Comparison of ENCODE assay signal across 31 cellular contexts in the genomic region with DNA sequence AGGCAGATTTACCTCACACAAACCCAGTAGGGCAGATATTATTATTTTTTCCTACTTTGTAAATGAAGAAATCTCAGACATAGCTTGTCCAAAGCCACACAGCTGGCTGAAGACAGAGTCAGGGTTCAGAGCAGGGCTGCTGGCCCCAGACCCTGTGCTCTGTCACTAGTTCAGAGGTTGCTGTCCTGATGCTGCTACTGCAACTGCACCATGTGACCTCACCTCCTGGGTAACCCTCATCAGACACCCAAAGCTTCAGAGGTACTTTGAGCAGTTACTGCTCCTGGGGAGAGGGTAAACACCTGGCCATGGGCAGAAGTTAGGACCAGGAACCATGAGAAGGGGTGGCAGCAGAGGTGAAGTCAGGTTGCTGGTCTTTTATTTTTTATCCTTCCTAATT.
"Had no signal": no experiment of that assay in that cellular context is flagged by ENCODE, and none has a peak within 500 bp of the region (broad histone marks: within the 10 kb centered on the region; RNA-seq: fewer than 3 reads in every experiment).

No MANE protein-coding gene starts in this region.

- H3K4me3 ChIP-seq: neural progenitor cell, ovary, prostate gland, skin epidermis, smooth muscle cell, spleen, suprapubic skin, testis, tibial artery, transverse colon, upper lobe of right lung, uterus had no signal

- ATAC-seq: naive thymus-derived CD4-positive, alpha-beta T cell; natural killer cell; right cardiac atrium; sciatic nerve; stimulated activated memory B cell treated with anti-CD40 and anti-IgM and Interleukin-4, amounts not matched to agents 10 μg/mL and 1 μg/mL and 100 μg/mL, for 72 hours; stimulated activated naive CD8-positive, alpha-beta T cell treated with anti-CD3 and anti-CD28 coated beads, Interleukin-15, amount 100 ng/mL, for 72 hours; stimulated activated naive CD8-positive, alpha-beta T cell treated with anti-CD3 and anti-CD28 coated beads, Interleukin-15, Interleukin-2, amounts not matched to agents 100 U/mL and 50 U/mL, for 24 hours; upper lobe of right lung had no signal

- H2AFZ ChIP-seq: neural progenitor cell, parathyroid adenoma had no signal

- H3K9me3 Mint-ChIP-seq: natural killer cell; nephron; neural progenitor cell; stimulated activated memory B cell treated with anti-CD40 and anti-IgM and Interleukin-4, amounts not matched to agents 10 μg/mL and 1 μg/mL and 100 μg/mL, for 72 hours; stimulated activated naive CD8-positive, alpha-beta T cell treated with anti-CD3 and anti-CD28 coated beads, Interleukin-15, amount 100 ng/mL, for 72 hours; type B pancreatic cell had no signal

- DNase-seq: naive thymus-derived CD4-positive, alpha-beta T cell; natural killer cell; occipital lobe; ovary; posterior cingulate gyrus; right cardiac atrium; spleen; stimulated activated CD4-positive, alpha-beta T cell treated with anti-CD3 and anti-CD28 coated beads, Interleukin-12 subunit alpha, Interleukin-12 subunit beta, amount 100 ng/mL, for 4 hours; stimulated activated CD4-positive, alpha-beta T cell treated with anti-CD3 and anti-CD28 coated beads, Interleukin-1b, Interleukin-23, amount 100 ng/mL, for 48 hours; stimulated activated CD4-positive, alpha-beta T cell treated with anti-CD3 and anti-CD28 coated beads, Interleukin-4, amount 100 ng/mL, for 1 hour; stimulated activated CD4-positive, alpha-beta T cell treated with anti-CD3 and anti-CD28 coated beads, Interleukin-4, amount 100 ng/mL, for 4 hours; stimulated activated CD8-positive, alpha-beta memory T cell treated with anti-CD3 and anti-CD28 coated beads, Interleukin-4, amount 100 ng/mL, for 48 hours; stimulated activated naive CD4-positive, alpha-beta T cell; stimulated activated naive CD8-positive, alpha-beta T cell treated with anti-CD3 and anti-CD28 coated beads, Interleukin-15, amount 100 ng/mL, for 72 hours; stimulated activated naive CD8-positive, alpha-beta T cell treated with anti-CD3 and anti-CD28 coated beads, Interleukin-15, Interleukin-2, amounts not matched to agents 100 U/mL and 50 U/mL, for 24 hours; substantia nigra; testis; tibial artery; transverse colon; upper lobe of right lung; uterus had no signal

- H3K4me1 ChIP-seq: neural progenitor cell, parathyroid adenoma, prostate gland, suprapubic skin, tibial artery, transverse colon, upper lobe of right lung, uterus had no signal

- H3K4me1 Mint-ChIP-seq: naive thymus-derived CD4-positive, alpha-beta T cell; natural killer cell; nephron; neural progenitor cell; stimulated activated memory B cell treated with anti-CD40 and anti-IgM and Interleukin-4, amounts not matched to agents 10 μg/mL and 1 μg/mL and 100 μg/mL, for 72 hours; stimulated activated naive CD8-positive, alpha-beta T cell treated with anti-CD3 and anti-CD28 coated beads, Interleukin-15, amount 100 ng/mL, for 72 hours had no signal

- H3K4me3 Mint-ChIP-seq: naive thymus-derived CD4-positive, alpha-beta T cell; natural killer cell; nephron; neural progenitor cell; stimulated activated memory B cell treated with anti-CD40 and anti-IgM and Interleukin-4, amounts not matched to agents 10 μg/mL and 1 μg/mL and 100 μg/mL, for 72 hours; stimulated activated naive CD8-positive, alpha-beta T cell treated with anti-CD3 and anti-CD28 coated beads, Interleukin-15, amount 100 ng/mL, for 72 hours; type B pancreatic cell had no signal

- H3K27ac ChIP-seq: neural progenitor cell, ovary, parathyroid adenoma, prostate gland, skin epidermis, spleen, suprapubic skin, testis, tibial artery, transverse colon, upper lobe of right lung, uterus had no signal

- H3K4me2 ChIP-seq: neural progenitor cell, smooth muscle cell had no signal

- H3K79me2 ChIP-seq: parathyroid adenoma had no signal

- H3K9ac ChIP-seq: neural progenitor cell, parathyroid adenoma had no signal

- H3K9me3 ChIP-seq: ovary, prostate gland, spleen, suprapubic skin, testis, tibial artery, transverse colon, upper lobe of right lung, uterus had no signal

- H3K36me3 ChIP-seq: neural progenitor cell, ovary, prostate gland, spleen, suprapubic skin, tibial artery, transverse colon, upper lobe of right lung, uterus had no signal

- H3K36me3 Mint-ChIP-seq: naive thymus-derived CD4-positive, alpha-beta T cell; natural killer cell; neural progenitor cell; stimulated activated memory B cell treated with anti-CD40 and anti-IgM and Interleukin-4, amounts not matched to agents 10 μg/mL and 1 μg/mL and 100 μg/mL, for 72 hours; type B pancreatic cell had no signal

- H3K27ac Mint-ChIP-seq: naive thymus-derived CD4-positive, alpha-beta T cell; natural killer cell; nephron; neural progenitor cell; stimulated activated memory B cell treated with anti-CD40 and anti-IgM and Interleukin-4, amounts not matched to agents 10 μg/mL and 1 μg/mL and 100 μg/mL, for 72 hours; stimulated activated naive CD8-positive, alpha-beta T cell treated with anti-CD3 and anti-CD28 coated beads, Interleukin-15, amount 100 ng/mL, for 72 hours; type B pancreatic cell had no signal

- H3K27me3 ChIP-seq: neural progenitor cell, ovary, spleen, testis, tibial artery, transverse colon, upper lobe of right lung, uterus had no signal
